Comparison of ENCODE assay signal across 13 cellular contexts in the genomic region with DNA sequence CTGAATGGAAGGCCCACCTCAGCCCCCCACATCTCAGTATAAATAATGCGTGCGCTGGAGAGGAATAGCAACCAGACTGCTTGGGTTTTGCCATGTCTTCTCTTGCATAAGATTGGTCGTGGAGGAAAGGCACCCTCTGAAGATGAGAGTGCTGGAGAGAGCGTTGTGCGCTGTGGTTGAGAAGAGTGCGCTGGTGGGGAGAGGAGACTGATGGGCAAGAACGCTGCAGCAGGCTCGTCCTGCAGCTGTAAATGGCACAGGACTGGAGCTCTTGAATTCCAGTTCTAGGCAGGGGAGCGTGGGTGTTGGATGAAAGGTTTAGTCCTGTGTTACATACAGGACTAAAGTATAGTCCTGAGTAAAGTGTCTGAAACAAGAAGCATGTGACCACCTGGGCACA. TPM values are rescaled to one million over a fixed set of nuclear protein-coding genes. Genes with fewer than 3 reads are reported as not detected.
DNase-seq lines count a peak whose midpoint lies in the region; ATAC-seq and TF ChIP-seq lines count a peak whose summit lies in the region.
"Had no signal": no experiment of that assay in that cellular context is flagged by ENCODE, and none has a peak within 500 bp of the region (broad histone marks: within the 10 kb centered on the region; RNA-seq: fewer than 3 reads in every experiment).

No MANE protein-coding gene starts in this region.

- POLR2A ChIA-PET in AG04450 (lab: Yijun Ruan, JAX), result interaction anchor here (0.6 to 2.5 kb wide), 14 partner anchors 9 to 761 kb away, joined by 3 to 11 read pairs (median 6); a partner anchor contains a TSS

- H3K9me3 ChIP-seq in AG04450 (ENCODE audit: control insufficient read depth, insufficient read depth, low read length) (peaks cover 3% of the 10 kb centered on the region), T-helper 17 cell (ENCODE audit: control insufficient read depth, low read length, poor library complexity, severe bottlenecking) (no peaks in the 10 kb centered on the region)

- peaks cover 34% of the 10 kb centered on the region for H3K4me1 Mint-ChIP-seq in T-helper 17 cell

- TF ChIP-seq CTCF in AG04450 (IDR thresholded peaks at IDR 0.05; ENCODE audit: low read depth, low read length) (no peak), omental fat pad (IDR thresholded peaks at IDR 0.05) (no peak)

- CTCF ChIA-PET in AG04450 (lab: Charles Lee), result interaction anchor here (0.7 to 3.9 kb wide), 4 partner anchors 11 to 136 kb away, joined by 3 to 31 read pairs (median 4); no protein-coding TSS in a partner anchor

- ATAC-seq in T-helper 17 cell (no peak), left cardiac atrium (peak; percentile 32 to 41), omental fat pad (ENCODE audit: low FRiP score) (peak; percentile 38)
- ATAC-seq: left lobe of liver had no signal

- intact Hi-C loops in left cardiac atrium (cut with DNase I), result no loop called here

- H3K27me3 Mint-ChIP-seq in T-helper 17 cell, result no peaks in the 10 kb centered on the region

- peaks cover 18% of the 10 kb centered on the region for H3K36me3 Mint-ChIP-seq in T-helper 17 cell (ENCODE audit: low read depth)

- DNase-seq in AG04450 (ENCODE audit: low read depth, low spot score), result no peak
- DNase-seq in T-helper 17 cell, result no peak
- no peak for DNase-seq in left cardiac atrium
- DNase-seq in omental fat pad (ENCODE audit: low spot score), result no peak
- DNase-seq in NCI-H774 (lab: John Stamatoyannopoulos, UW), result no peak
- no peak for DNase-seq in NCI-H146 treated with DMSO at 0.1 percent for 48 hours (lab: John Stamatoyannopoulos, UW; ENCODE audit: unreplicated experiment)
- DNase-seq in mesenteric fat pad (ENCODE audit: low spot score), result no peak
- DNase-seq in activated effector memory CD4-positive, alpha-beta T cell treated with anti-CD3 and anti-CD28 coated beads, Interleukin-2, amount 50 U/mL, for 16 hours, result no peak
- DNase-seq: activated CD4-positive, alpha-beta T cell treated with anti-CD3 and anti-CD28 coated beads, Interleukin-2, amount 50 U/mL, for 48 hours; activated effector memory CD4-positive, alpha-beta T cell treated with Interleukin-2 at 50 U/mL for 16 hours had no signal

- no peaks in the 10 kb centered on the region for H3K27me3 ChIP-seq in AG04450 (ENCODE audit: control insufficient read depth, insufficient read depth, low read length)
- H3K27me3 ChIP-seq: MG63 had no signal

- no peak overlapping the region for H3K4me3 Mint-ChIP-seq in T-helper 17 cell

- peak overlapping the region; percentile 34 for H3K27ac Mint-ChIP-seq in T-helper 17 cell

- peak overlapping the region; percentile 89 for H3K27ac ChIP-seq in AG04450 (ENCODE audit: low read depth, low read length)
- H3K27ac ChIP-seq: PC-9 had no signal

- no peak overlapping the region for H3K4me3 ChIP-seq in AG04450 (ENCODE audit: low read depth, low read length)
- H3K4me3 ChIP-seq: MG63, PC-9 had no signal

RNA-seq across cellular contexts. Expression of a gene that starts 51.5 kb away (rescaled TPM):
- 21.5 and 23.7 TPM in 2 replicates for polyA plus RNA-seq in AG04450 (2011; rRNA removed)
- 16.1 and 20.2 TPM in 2 replicates for polyA minus RNA-seq in AG04450 (2011; rRNA and poly(A)+ RNA removed)
- total RNA-seq in T-helper 17 cell (10 to 100 TPM; 47.7 to 51.2 TPM), left cardiac atrium (10 to 100 TPM; 78.6 to 86.4 TPM), omental fat pad (10 to 100 TPM; 24.1 to 33.5 (median 28.2) TPM), mesenteric fat pad (24.4 TPM)

RNA-seq across cellular contexts. Expression of a gene that starts 51.8 kb away (rescaled TPM):
- polyA plus RNA-seq in AG04450 (2011; rRNA removed), result 14.7 and 15.1 TPM in 2 replicates
- polyA minus RNA-seq in AG04450 (2011; rRNA and poly(A)+ RNA removed), result 23.1 and 25.2 TPM in 2 replicates
- 10 to 100 TPM; 15.5 to 16.0 TPM for total RNA-seq in T-helper 17 cell
- total RNA-seq in left cardiac atrium, result 10 to 100 TPM; 11.6 to 11.9 TPM
- 10 to 100 TPM; 10.6 to 29.3 (median 15.0) TPM for total RNA-seq in omental fat pad
- total RNA-seq in mesenteric fat pad, result 10.9 TPM
